38 cellular contexts compared by ENCODE assay signal in genomic region chr9:15176821-15177220, GRCh38.
"Had no signal": no experiment of that assay in that cellular context is flagged by ENCODE, and none has a peak within 500 bp of the region (broad histone marks: within the 10 kb centered on the region; RNA-seq: fewer than 3 reads in every experiment).

No MANE protein-coding gene starts in this region.

- FAIRE-seq: astrocyte had no signal

- DNase-seq: activated B cell treated with CpG ODN at 0.5 μM for 24 hours; activated CD4-positive, alpha-beta memory T cell treated with anti-CD3 and anti-CD28 coated beads for 36 hours; activated CD4-positive, alpha-beta T cell treated with anti-CD3 and anti-CD28 coated beads for 4 hours; activated CD4-positive, alpha-beta T cell treated with anti-CD3 and anti-CD28 coated beads, Interleukin-2, amount 50 U/mL, for 1 hour; activated CD4-positive, CD25-positive, alpha-beta regulatory T cell treated with anti-CD3 and anti-CD28 coated beads, Interleukin-2, amount 50 U/mL, for 72 hours; activated CD8-positive, alpha-beta memory T cell treated with anti-CD3 and anti-CD28 coated beads, Interleukin-2, amount 50 U/mL, for 4 hours; activated effector memory CD4-positive, alpha-beta T cell treated with anti-CD3 and anti-CD28 coated beads, Interleukin-2, amount 50 U/mL, for 16 hours; activated naive CD4-positive, alpha-beta T cell; activated naive CD4-positive, alpha-beta T cell treated with anti-CD3 and anti-CD28 coated beads, Interleukin-2, amount 50 U/mL, for 16 hours; activated naive CD8-positive, alpha-beta T cell treated with anti-CD3 and anti-CD28 coated beads, Interleukin-2, amount 10 ng/mL, durations not matched to agents 7 days and 5 days; activated T-cell treated with anti-CD3 and anti-CD28 coated beads for 4 hours; activated T-cell treated with anti-CD3 and anti-CD28 coated beads, Interleukin-2, amount 50 U/mL, for 48 hours; body of pancreas; Kasumi-1; KG1; MG63; NCI-H1048; NCI-H1417; NCI-H146; NCI-H187; NCI-H2029 treated with DMSO at 0.1 percent for 48 hours; NCI-H2107; NCI-H2171; NCI-H524; NCI-H69; NCI-H82; NK-92 treated with Interleukin-12 subunit alpha and Interleukin-12 subunit beta, amount 100 ng/mL, for 24 hours; PC-3; Peyer's patch; RPMI8226; SHP77 treated with DMSO at 0.1 percent for 48 hours; SW 1271; T-helper 1 cell; T-helper 2 cell; T-helper 9 cell had no signal

- ATAC-seq: activated T-helper 17 cell treated with anti-CD3 and anti-CD28 coated beads, Interleukin-2, amount 50 U/mL, for 72 hours; body of pancreas; PC-3; SK-N-SH treated with all-trans-retinoic acid at 6 μM for 48 hours had no signal
